Comparison of ENCODE assay signal across 25 cellular contexts in the genomic region with DNA sequence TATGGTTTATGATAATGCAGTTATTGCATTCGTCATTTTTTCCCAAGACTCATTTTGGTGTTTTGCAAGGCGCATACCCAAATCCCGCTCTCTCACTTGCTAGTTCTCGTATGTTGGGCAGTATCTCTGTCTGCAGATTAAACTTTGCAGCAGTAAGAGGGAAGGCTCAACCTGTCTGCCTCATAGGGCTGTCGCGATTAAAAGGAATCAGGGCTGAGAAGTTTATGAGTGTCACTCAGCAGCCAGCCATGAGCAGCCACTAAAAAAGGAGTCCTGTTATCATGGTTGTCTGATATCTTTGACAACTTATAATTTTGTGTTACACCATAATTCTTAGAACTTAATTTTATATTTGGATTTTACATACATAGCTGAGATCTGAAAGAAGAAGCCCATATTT. TPM values are rescaled to one million over a fixed set of nuclear protein-coding genes. Genes with fewer than 3 reads are reported as not detected.
"Had no signal": no experiment of that assay in that cellular context is flagged by ENCODE, and none has a peak within 500 bp of the region (broad histone marks: within the 10 kb centered on the region; RNA-seq: fewer than 3 reads in every experiment).

No MANE protein-coding gene starts in this region.

- H3K36me3 ChIP-seq: left ventricle myocardium inferior, right lobe of liver, stomach, thyroid gland, transverse colon, upper lobe of left lung, vagina had no signal

- H3K4me3 ChIP-seq: hepatocyte, left ventricle myocardium inferior, lung, mucosa of descending colon, psoas muscle, right lobe of liver, stomach, testis, thyroid gland, transverse colon, upper lobe of left lung, vagina had no signal

- H3K4me1 ChIP-seq: left ventricle myocardium inferior, parathyroid adenoma, psoas muscle, right lobe of liver, stomach, testis, thyroid gland, transverse colon, upper lobe of left lung, vagina had no signal

- H3K36me3 Mint-ChIP-seq: memory B cell; naive thymus-derived CD4-positive, alpha-beta T cell; natural killer cell treated with Interleukin-12 subunit alpha and Interleukin-12 subunit beta and Interleukin-15 and Interleukin-18, amount 100 ng/mL, for 72 hours; stimulated activated naive B cell treated with anti-CD40 and anti-IgM and Interleukin-4, amounts not matched to agents 10 μg/mL and 1 μg/mL and 100 μg/mL, for 72 hours had no signal

- DNase-seq: left ventricle myocardium inferior; midbrain; mucosa of descending colon; naive thymus-derived CD4-positive, alpha-beta T cell; nucleus accumbens; psoas muscle; right lobe of liver; stimulated activated CD4-positive, alpha-beta T cell treated with anti-CD3 and anti-CD28 coated beads, Interleukin-12 subunit alpha, Interleukin-12 subunit beta, amount 100 ng/mL, for 4 hours; stimulated activated CD4-positive, alpha-beta T cell treated with anti-CD3 and anti-CD28 coated beads, Interleukin-15, amount 100 ng/mL, for 24 hours; stimulated activated CD4-positive, alpha-beta T cell treated with anti-CD3 and anti-CD28 coated beads, Interleukin-2, amount 100 ng/mL, for 24 hours; stimulated activated CD4-positive, alpha-beta T cell treated with anti-CD3 and anti-CD28 coated beads, Interleukin-4, amount 100 ng/mL, for 1 hour; stimulated activated naive B cell treated with anti-CD40 and anti-IgM and Interleukin-4, amounts not matched to agents 10 μg/mL and 1 μg/mL and 100 μg/mL, for 72 hours; stimulated activated naive CD8-positive, alpha-beta T cell treated with anti-CD3 and anti-CD28 coated beads, Interleukin-15, Interleukin-2, amounts not matched to agents 100 U/mL and 50 U/mL, for 24 hours; stomach; testis; thyroid gland; transverse colon; upper lobe of left lung had no signal

- H3K27me3 ChIP-seq: hepatocyte, right lobe of liver, stomach, testis, thyroid gland, transverse colon, upper lobe of left lung, vagina had no signal

- H3K9me3 Mint-ChIP-seq: memory B cell; natural killer cell treated with Interleukin-12 subunit alpha and Interleukin-12 subunit beta and Interleukin-15 and Interleukin-18, amount 100 ng/mL, for 72 hours; stimulated activated naive B cell treated with anti-CD40 and anti-IgM and Interleukin-4, amounts not matched to agents 10 μg/mL and 1 μg/mL and 100 μg/mL, for 72 hours had no signal

- H3K27ac ChIP-seq: left ventricle myocardium inferior, parathyroid adenoma, psoas muscle, right lobe of liver, stomach, testis, thyroid gland, transverse colon, upper lobe of left lung, vagina had no signal

- H3K9me3 ChIP-seq: mucosa of descending colon, right lobe of liver, testis, thyroid gland, transverse colon, upper lobe of left lung, vagina had no signal

- H3K4me1 Mint-ChIP-seq: memory B cell; naive thymus-derived CD4-positive, alpha-beta T cell; neural crest cell; stimulated activated naive B cell treated with anti-CD40 and anti-IgM and Interleukin-4, amounts not matched to agents 10 μg/mL and 1 μg/mL and 100 μg/mL, for 72 hours had no signal

- H3K9ac ChIP-seq: parathyroid adenoma had no signal

- H3K4me3 Mint-ChIP-seq: memory B cell; naive thymus-derived CD4-positive, alpha-beta T cell; natural killer cell treated with Interleukin-12 subunit alpha and Interleukin-12 subunit beta and Interleukin-15 and Interleukin-18, amount 100 ng/mL, for 72 hours; neural crest cell; stimulated activated naive B cell treated with anti-CD40 and anti-IgM and Interleukin-4, amounts not matched to agents 10 μg/mL and 1 μg/mL and 100 μg/mL, for 72 hours had no signal

- H3K79me2 ChIP-seq: hepatocyte, parathyroid adenoma had no signal

- H3K27ac Mint-ChIP-seq: memory B cell; naive thymus-derived CD4-positive, alpha-beta T cell; natural killer cell treated with Interleukin-12 subunit alpha and Interleukin-12 subunit beta and Interleukin-15 and Interleukin-18, amount 100 ng/mL, for 72 hours; stimulated activated naive B cell treated with anti-CD40 and anti-IgM and Interleukin-4, amounts not matched to agents 10 μg/mL and 1 μg/mL and 100 μg/mL, for 72 hours had no signal

- H3K4me2 ChIP-seq: hepatocyte had no signal

- ATAC-seq: mucosa of descending colon; naive thymus-derived CD4-positive, alpha-beta T cell; natural killer cell treated with Interleukin-12 subunit alpha and Interleukin-12 subunit beta and Interleukin-15 and Interleukin-18, amount 100 ng/mL, for 72 hours; psoas muscle; right lobe of liver; stimulated activated naive B cell treated with anti-CD40 and anti-IgM and Interleukin-4, amounts not matched to agents 10 μg/mL and 1 μg/mL and 100 μg/mL, for 72 hours; stimulated activated naive CD8-positive, alpha-beta T cell treated with anti-CD3 and anti-CD28 coated beads, Interleukin-15, Interleukin-2, amounts not matched to agents 100 U/mL and 50 U/mL, for 24 hours had no signal

- H2AFZ ChIP-seq: hepatocyte, parathyroid adenoma had no signal

RNA-seq across cellular contexts. Expression of a gene that starts 44.2 kb away (rescaled TPM):
- total RNA-seq: naive thymus-derived CD4-positive, alpha-beta T cell; natural killer cell treated with Interleukin-12 subunit alpha and Interleukin-12 subunit beta and Interleukin-15 and Interleukin-18, amount 100 ng/mL, for 72 hours had no signal
